In genomic region chr12:68081561-68081960, GRCh38 we compare ENCODE assay signal across 22 cellular contexts.
"Had no signal": no experiment of that assay in that cellular context is flagged by ENCODE, and none has a peak within 500 bp of the region (broad histone marks: within the 10 kb centered on the region; RNA-seq: fewer than 3 reads in every experiment).

No MANE protein-coding gene starts in this region.

- H3K27me3 Mint-ChIP-seq: activated naive CD8-positive, alpha-beta T cell; central memory CD8-positive, alpha-beta T cell; T-cell had no signal

- DNase-seq: activated CD4-positive, alpha-beta T cell treated with anti-CD3 and anti-CD28 coated beads, Interleukin-2, amount 50 U/mL, for 4 hours; activated CD4-positive, CD25-positive, alpha-beta regulatory T cell treated with anti-CD3 and anti-CD28 coated beads, Interleukin-2, amount 50 U/mL, for 72 hours; activated naive CD4-positive, alpha-beta T cell; amniotic stem cell; dorsolateral prefrontal cortex; esophagus squamous epithelium; gastrocnemius medialis; hippocampal formation; left ventricle myocardium superior; mammary epithelial cell; nucleus accumbens; right cardiac atrium; stimulated activated CD4-positive, alpha-beta T cell treated with anti-CD3 and anti-CD28 coated beads, Interleukin-12 subunit alpha, Interleukin-12 subunit beta, amount 100 ng/mL, for 4 hours; stimulated activated CD4-positive, alpha-beta T cell treated with anti-CD3 and anti-CD28 coated beads, Interleukin-4, amount 100 ng/mL, for 4 hours; T-cell; transverse colon; WERI-Rb-1 had no signal

- H3K27ac ChIP-seq: breast epithelium, dorsolateral prefrontal cortex, esophagus squamous epithelium, gastrocnemius medialis, parathyroid adenoma, transverse colon, WERI-Rb-1 had no signal

- H3K4me1 ChIP-seq: breast epithelium, esophagus squamous epithelium, gastrocnemius medialis, parathyroid adenoma, transverse colon had no signal

- H3K4me3 Mint-ChIP-seq: activated naive CD8-positive, alpha-beta T cell; central memory CD8-positive, alpha-beta T cell; T-cell had no signal

- H3K36me3 ChIP-seq: breast epithelium, esophagus squamous epithelium, gastrocnemius medialis, transverse colon, WERI-Rb-1 had no signal

- H3K9ac ChIP-seq: parathyroid adenoma had no signal

- H3K27me3 ChIP-seq: breast epithelium, dorsolateral prefrontal cortex, esophagus squamous epithelium, gastrocnemius medialis, transverse colon had no signal

- H3K79me2 ChIP-seq: parathyroid adenoma had no signal

- ATAC-seq: gastrocnemius medialis, left ventricle myocardium superior, right cardiac atrium, T-cell had no signal

- H3K27ac Mint-ChIP-seq: activated naive CD8-positive, alpha-beta T cell; activated T-helper 2 cell treated with anti-CD3 and anti-CD28 coated beads, Interferon-gamma antibody, Interleukin-2, Interleukin-4, amounts not matched to agents 10 μg/mL and 5 μg/mL and 100 μg/mL, durations not matched to agents 14 hours and 24 hours and 36 hours; T-cell had no signal

- H3K4me3 ChIP-seq: breast epithelium, dorsolateral prefrontal cortex, esophagus squamous epithelium, gastrocnemius medialis, transverse colon had no signal
